Comparison of ENCODE assay signal across 15 cellular contexts in the genomic region with DNA sequence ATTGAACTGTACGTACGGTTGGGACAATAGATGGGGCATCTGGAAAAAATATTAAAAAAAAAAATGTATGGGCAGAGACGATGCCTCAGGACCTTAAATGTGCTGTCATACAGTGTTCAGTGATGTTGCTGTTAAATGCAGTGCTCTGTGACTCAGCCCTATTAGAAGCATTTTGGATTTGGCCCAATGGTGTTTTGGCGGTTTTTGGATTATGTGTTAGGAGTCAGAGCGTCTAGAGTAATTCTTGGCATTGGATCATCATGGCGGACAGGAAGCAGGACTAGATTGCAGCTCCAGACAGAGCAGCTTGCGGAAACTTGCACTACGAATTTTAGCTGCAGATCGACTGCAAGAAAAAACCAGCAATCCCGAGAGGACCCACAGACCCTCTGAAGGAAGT.
A peak's percentile ranks its signal among the peaks of the same experiment; 100 is the strongest.
DNase-seq lines count a peak whose midpoint lies in the region; ATAC-seq and TF ChIP-seq lines count a peak whose summit lies in the region.
"Had no signal": no experiment of that assay in that cellular context is flagged by ENCODE, and none has a peak within 500 bp of the region (broad histone marks: within the 10 kb centered on the region; RNA-seq: fewer than 3 reads in every experiment).

No MANE protein-coding gene starts in this region.

- H3K27ac ChIP-seq in body of pancreas (no peak overlapping the region), right atrium auricular region (no peak overlapping the region)
- no peak overlapping the region for H3K27ac ChIP-seq in CD8-positive, alpha-beta memory T cell (ENCODE audit: low read depth, low read length)
- H3K27ac ChIP-seq: SK-N-MC had no signal

- TF ChIP-seq CTCF in body of pancreas (IDR thresholded peaks at IDR 0.05): no peak
- TF ChIP-seq CTCF in right atrium auricular region (IDR thresholded peaks at IDR 0.05): no peak

- no peak overlapping the region for H3K4me3 Mint-ChIP-seq in CD8-positive, alpha-beta memory T cell
- H3K4me3 Mint-ChIP-seq: activated CD4-positive, alpha-beta T cell treated with anti-CD3 and anti-CD28 coated beads for 36 hours had no signal

- TF ChIP-seq POLR2A in body of pancreas (IDR thresholded peaks at IDR 0.05): no peak

- H3K4me1 ChIP-seq in body of pancreas: no peaks in the 10 kb centered on the region
- peaks cover 0 to 5% of the 10 kb centered on the region in 2 donors for H3K4me1 ChIP-seq in right atrium auricular region
- no peaks in the 10 kb centered on the region for H3K4me1 ChIP-seq in CD8-positive, alpha-beta memory T cell (ENCODE audit: insufficient read depth, low read length)

- no peak overlapping the region for H3K4me3 ChIP-seq in body of pancreas
- H3K4me3 ChIP-seq in right atrium auricular region: no peak overlapping the region
- H3K4me3 ChIP-seq in CD8-positive, alpha-beta memory T cell (ENCODE audit: low read length): no peak overlapping the region
- H3K4me3 ChIP-seq: A549, lung, SK-N-MC had no signal

- H3K27me3 Mint-ChIP-seq in CD8-positive, alpha-beta memory T cell: peaks cover 4% of the 10 kb centered on the region in 2 donors
- H3K27me3 Mint-ChIP-seq: activated CD4-positive, alpha-beta T cell treated with anti-CD3 and anti-CD28 coated beads for 36 hours had no signal

- CTCF ChIA-PET in CD8-positive, alpha-beta memory T cell (lab: Charles Lee): no interaction called here

- no peak overlapping the region for H3K27ac Mint-ChIP-seq in CD8-positive, alpha-beta memory T cell
- H3K27ac Mint-ChIP-seq: activated CD4-positive, alpha-beta T cell treated with anti-CD3 and anti-CD28 coated beads for 36 hours had no signal

- H3K9me3 Mint-ChIP-seq in CD8-positive, alpha-beta memory T cell: peaks cover 0 to 3% (median 2%) of the 10 kb centered on the region in 5 donors

- peaks cover 0 to 5% (median 0%) of the 10 kb centered on the region in 3 donors for H3K4me1 Mint-ChIP-seq in CD8-positive, alpha-beta memory T cell

- ATAC-seq in Right ventricle myocardium inferior (peak; percentile 86), body of pancreas (no peak), GM19351 (IDR thresholded peaks at IDR 0.05; ENCODE audit: unreplicated experiment) (no peak), HG03342 (IDR thresholded peaks at IDR 0.05; ENCODE audit: unreplicated experiment) (no peak)
- ATAC-seq: A549; activated CD4-positive, alpha-beta T cell treated with anti-CD3 and anti-CD28 coated beads for 36 hours had no signal

- H3K36me3 ChIP-seq in body of pancreas (replicated peaks in 1 of 2; ENCODE audit: insufficient read depth in 1 of 2, low read depth in 2 of 2) (no peaks in the 10 kb centered on the region), right atrium auricular region (no peaks in the 10 kb centered on the region)
- H3K36me3 ChIP-seq in CD8-positive, alpha-beta memory T cell (ENCODE audit: insufficient read depth, low read length): no peaks in the 10 kb centered on the region

- H3K9me3 ChIP-seq in body of pancreas (peaks cover 0 to 11% (median 0%) of the 10 kb centered on the region in 3 donors), right atrium auricular region (no peaks in the 10 kb centered on the region)
- no peaks in the 10 kb centered on the region for H3K9me3 ChIP-seq in CD8-positive, alpha-beta memory T cell (ENCODE audit: low read length)
- H3K9me3 ChIP-seq: A549 had no signal

- POLR2A ChIA-PET in CD8-positive, alpha-beta memory T cell (lab: Charles Lee): no interaction called here

- H3K27me3 ChIP-seq in body of pancreas: no peaks in the 10 kb centered on the region
- no peaks in the 10 kb centered on the region for H3K27me3 ChIP-seq in right atrium auricular region
- no peaks in the 10 kb centered on the region for H3K27me3 ChIP-seq in CD8-positive, alpha-beta memory T cell (ENCODE audit: insufficient read depth, low read length, poor library complexity, severe bottlenecking)

- WGBS in body of pancreas, 2 donors: 65 to 76% methylated on average over 8 to 10 of the region's 10 CpGs

- intact Hi-C loops in Right ventricle myocardium inferior (cut with DNase I): no loop called here
- intact Hi-C loops in cardiac septum (cut with DNase I): no loop called here
- intact Hi-C loops in body of pancreas (cut with DNase I): no loop called here

- H3K36me3 Mint-ChIP-seq in CD8-positive, alpha-beta memory T cell: no peaks in the 10 kb centered on the region

- DNase-seq in Right ventricle myocardium inferior (ENCODE audit: missing footprints) (no peak), cardiac septum (ENCODE audit: low spot score) (no peak), body of pancreas (peak in 3 of 4 donors; percentile 16 to 47 (median 23)), right atrium auricular region (ENCODE audit: low spot score) (peak; percentile 84)
- no peak for DNase-seq in CD8-positive, alpha-beta memory T cell
- no peak for DNase-seq in activated CD4-positive, alpha-beta T cell treated with anti-CD3 and anti-CD28 coated beads for 1 hour
- DNase-seq: activated CD4-positive, alpha-beta T cell treated with anti-CD3 and anti-CD28 coated beads for 36 hours; dermis blood vessel endothelial cell; NCI-H1105 treated with DMSO at 0.1 percent for 48 hours; NCI-H526 treated with DMSO at 0.1 percent for 48 hours had no signal

Comparison
In these comparisons a context has a peak if more than half of its experiments do, and no peak if none do; other contexts are left out.
1. DNase-seq: peak in body of pancreas (3 of 4) and right atrium auricular region (single experiment); none in Right ventricle myocardium inferior (single experiment), cardiac septum (single experiment), CD8-positive, alpha-beta memory T cell (0 of 5) and activated CD4-positive, alpha-beta T cell treated with anti-CD3 and anti-CD28 coated beads for 1 hour (single experiment).